Comparison of ENCODE assay signal across 13 cellular contexts in the genomic region with DNA sequence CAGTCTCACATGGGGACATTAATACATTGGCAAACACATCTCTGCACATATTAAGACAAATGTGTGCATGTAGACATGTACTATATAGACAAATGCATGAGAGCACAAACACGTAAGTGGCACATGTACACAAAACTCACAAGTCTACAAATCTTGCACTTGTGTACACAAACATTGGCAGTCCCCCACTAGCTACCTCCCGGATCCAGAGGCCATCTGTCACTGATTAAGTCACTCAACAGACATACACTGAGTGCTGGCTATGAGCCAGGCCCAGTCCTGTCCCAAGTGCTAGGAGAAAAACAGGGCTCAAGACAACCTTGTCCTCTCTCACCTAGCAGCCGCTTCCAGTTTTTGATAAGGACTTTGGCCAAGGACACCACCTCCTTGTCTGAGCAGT. TPM values are rescaled to one million over a fixed set of nuclear protein-coding genes. Genes with fewer than 3 reads are reported as not detected.
DNase-seq lines count a peak whose midpoint lies in the region; ATAC-seq and TF ChIP-seq lines count a peak whose summit lies in the region.
"Had no signal": no experiment of that assay in that cellular context is flagged by ENCODE, and none has a peak within 500 bp of the region (broad histone marks: within the 10 kb centered on the region; RNA-seq: fewer than 3 reads in every experiment).

No MANE protein-coding gene starts in this region.

- TF ChIP-seq CTCF in left ventricle myocardium inferior (IDR thresholded peaks at IDR 0.05; ENCODE audit: borderline replicate concordance) (no peak), tibial nerve (IDR thresholded peaks at IDR 0.05) (no peak)

- H3K4me3 ChIP-seq in SJCRH30 (no peak overlapping the region), left ventricle myocardium inferior (no peak overlapping the region), tibial nerve (no peak overlapping the region)
- H3K4me3 ChIP-seq: BLaER1 had no signal

- H3K9me3 ChIP-seq in SJCRH30 (replicated peaks) (no peaks in the 10 kb centered on the region), left ventricle myocardium inferior (replicated peaks) (no peaks in the 10 kb centered on the region), tibial nerve (no peaks in the 10 kb centered on the region)
- H3K9me3 ChIP-seq: BLaER1 had no signal

- H3K36me3 ChIP-seq in SJCRH30 (no peaks in the 10 kb centered on the region), left ventricle myocardium inferior (peaks cover 21% of the 10 kb centered on the region), tibial nerve (peaks cover 0 to 19% (median 0%) of the 10 kb centered on the region in 3 donors)
- H3K36me3 ChIP-seq: BLaER1 had no signal

- H3K27me3 ChIP-seq in SJCRH30 (no peaks in the 10 kb centered on the region), left ventricle myocardium inferior (ENCODE audit: low read depth) (no peaks in the 10 kb centered on the region), tibial nerve (no peaks in the 10 kb centered on the region)

- H3K4me1 ChIP-seq in SJCRH30 (peaks cover 16% of the 10 kb centered on the region), left ventricle myocardium inferior (peaks cover 41% of the 10 kb centered on the region), tibial nerve (peaks cover 0 to 14% (median 6%) of the 10 kb centered on the region in 4 donors)

- DNase-seq in DMS 273 (lab: John Stamatoyannopoulos, UW; ENCODE audit: unreplicated experiment) (peak; percentile 97), NCI-H128 (lab: John Stamatoyannopoulos, UW; ENCODE audit: unreplicated experiment) (peak; percentile 5), SJCRH30 (peak; percentile 39 to 65), left ventricle myocardium inferior (peak; percentile 45), tibial nerve (ENCODE audit: low spot score in 2 of 2) (no peak), NCI-H2227 (lab: John Stamatoyannopoulos, UW; ENCODE audit: unreplicated experiment) (no peak)
- DNase-seq: activated CD4-positive, alpha-beta T cell treated with anti-CD3 and anti-CD28 coated beads for 48 hours; NCI-H526 treated with DMSO at 0.1 percent for 48 hours; stimulated activated CD4-positive, alpha-beta T cell treated with anti-CD3 and anti-CD28 coated beads, Interleukin-2, amount 100 ng/mL, for 48 hours had no signal

- ATAC-seq in HG02973 (IDR thresholded peaks at IDR 0.05; ENCODE audit: unreplicated experiment) (no peak), HG02884 (IDR thresholded peaks at IDR 0.05; ENCODE audit: unreplicated experiment) (no peak)

- intact Hi-C loops in left ventricle myocardium inferior (cut with micrococcal nuclease): no loop called here

- H3K27ac ChIP-seq in SJCRH30 (no peak overlapping the region), left ventricle myocardium inferior (replicated peaks) (peak overlapping the region; percentile 74), tibial nerve (no peak overlapping the region)
- H3K27ac ChIP-seq: BLaER1, KMS-11 had no signal

- no peak for TF ChIP-seq EP300 in tibial nerve (IDR thresholded peaks at IDR 0.05)

- TF ChIP-seq POLR2A in tibial nerve (IDR thresholded peaks at IDR 0.05): no peak

- 62 to 70% methylated on average over 3 of the region's 3 CpGs for WGBS in tibial nerve, 2 donors

RNA-seq across cellular contexts. Expression of gene TCEA3, which starts 7.0 kb away (rescaled TPM):
- total RNA-seq in SJCRH30 (2014; rRNA removed; shearing (Covaris generic)): 0.10 TPM in 1 of 2 replicates, not detected in the other
- total RNA-seq in left ventricle myocardium inferior: 78.6 TPM
- total RNA-seq in tibial nerve: 10 to 100 TPM; 21.0 to 48.5 (median 38.8) TPM

RNA-seq across cellular contexts. Expression of gene ZNF436, which starts 47.9 kb away (rescaled TPM):
- 13.8 and 15.8 TPM in 2 replicates for total RNA-seq in SJCRH30 (2014; rRNA removed; shearing (Covaris generic))
- total RNA-seq in left ventricle myocardium inferior (11.8 TPM), tibial nerve (10 to 100 TPM; 22.8 to 35.0 (median 30.2) TPM)

Comparison
In these comparisons a context has a peak if more than half of its experiments do, and no peak if none do; other contexts are left out.
1. DNase-seq: peak in DMS 273 (single experiment), NCI-H128 (single experiment), SJCRH30 (2 of 2) and left ventricle myocardium inferior (single experiment); none in tibial nerve (0 of 2) and NCI-H2227 (single experiment).
2. RNA of gene TCEA3, which starts 7.0 kb away (total RNA-seq): 78.6 TPM in left ventricle myocardium inferior (single experiment) and 21.0 to 48.5 TPM in tibial nerve; 0.10 TPM in SJCRH30; every median in the first group is over 10 times any median in the second.